ENCODE assay signal across 7 cellular contexts in the genomic region with DNA sequence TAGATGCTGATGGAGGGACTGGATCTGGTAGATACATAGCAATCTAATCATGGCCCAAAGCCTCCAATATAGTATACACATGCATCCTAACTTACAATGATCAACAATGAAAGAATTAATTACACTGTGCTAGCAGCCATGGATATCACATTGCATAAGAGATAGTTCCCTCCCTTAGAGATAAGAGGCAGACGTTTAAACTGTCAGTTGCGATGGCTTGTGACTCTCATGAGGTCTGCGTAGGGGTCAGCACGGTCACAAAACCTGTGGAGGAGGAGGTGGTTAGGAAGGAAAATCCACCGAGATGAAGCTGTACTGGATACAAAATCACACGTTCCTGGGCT. TPM values are rescaled to one million over a fixed set of nuclear protein-coding genes. Genes with fewer than 3 reads are reported as not detected.
DNase-seq lines count a peak whose midpoint lies in the region; ATAC-seq and TF ChIP-seq lines count a peak whose summit lies in the region.

No MANE protein-coding gene starts in this region.

- no peak for ATAC-seq in stimulated activated effector memory CD8-positive, alpha-beta T cell treated with anti-CD3 and anti-CD28 coated beads, Interleukin-12 subunit alpha, Interleukin-12 subunit beta, amount 100 ng/mL, for 72 hours
- ATAC-seq in activated CD4-positive, CD25-positive, alpha-beta regulatory T cell treated with anti-CD3 and anti-CD28 coated beads, Interleukin-2, amount 50 U/mL, for 24 hours, result no peak

- H3K4me1 Mint-ChIP-seq in HFFc6 (ENCODE audit: low read depth), result peaks cover 49% of the 10 kb centered on the region
- H3K4me1 Mint-ChIP-seq in stimulated activated effector memory CD8-positive, alpha-beta T cell treated with anti-CD3 and anti-CD28 coated beads, Interleukin-12 subunit alpha, Interleukin-12 subunit beta, amount 100 ng/mL, for 72 hours, result peaks cover 57% of the 10 kb centered on the region

- H3K9me3 ChIP-seq in WERI-Rb-1 (ENCODE audit: severe bottlenecking) (no peaks in the 10 kb centered on the region), hepatocyte (ENCODE audit: low read depth) (no peaks in the 10 kb centered on the region)

- no peaks in the 10 kb centered on the region for H3K27me3 ChIP-seq in WERI-Rb-1 (ENCODE audit: insufficient read depth, low read depth, severe bottlenecking)
- no peaks in the 10 kb centered on the region for H3K27me3 ChIP-seq in hepatocyte

- H3K79me2 ChIP-seq in hepatocyte, result peaks cover 32% of the 10 kb centered on the region

- peak overlapping the region; percentile 23 for H2AFZ ChIP-seq in hepatocyte

- H3K27me3 Mint-ChIP-seq in HFFc6 (ENCODE audit: insufficient read depth), result peaks cover 6% of the 10 kb centered on the region; the same call in 1 of the 2 replicates

- no peak for TF ChIP-seq CTCF in HFFc6 (IDR thresholded peaks at IDR 0.05)
- no peak for TF ChIP-seq CTCF in WERI-Rb-1 (IDR thresholded peaks at IDR 0.05; ENCODE audit: low read depth, low read length)
- no peak for TF ChIP-seq CTCF in hepatocyte (IDR thresholded peaks at IDR 0.05; ENCODE audit: poor library complexity)

- H3K27ac ChIP-seq in WERI-Rb-1 (no peak overlapping the region), hepatocyte (peak overlapping the region; percentile 40)

- peaks cover 9% of the 10 kb centered on the region for H3K4me1 ChIP-seq in hepatocyte (ENCODE audit: insufficient read depth)

- H3K4me3 Mint-ChIP-seq in HFFc6, result peak overlapping the region; percentile 97
- H3K4me3 Mint-ChIP-seq in stimulated activated effector memory CD8-positive, alpha-beta T cell treated with anti-CD3 and anti-CD28 coated beads, Interleukin-12 subunit alpha, Interleukin-12 subunit beta, amount 100 ng/mL, for 72 hours, result peak overlapping the region; percentile 98

- H3K27ac Mint-ChIP-seq in HFFc6, result peak overlapping the region; percentile 88
- H3K27ac Mint-ChIP-seq in stimulated activated effector memory CD8-positive, alpha-beta T cell treated with anti-CD3 and anti-CD28 coated beads, Interleukin-12 subunit alpha, Interleukin-12 subunit beta, amount 100 ng/mL, for 72 hours, result peak overlapping the region; percentile 94

- H3K9me3 Mint-ChIP-seq in HFFc6, result no peaks in the 10 kb centered on the region
- H3K9me3 Mint-ChIP-seq in stimulated activated effector memory CD8-positive, alpha-beta T cell treated with anti-CD3 and anti-CD28 coated beads, Interleukin-12 subunit alpha, Interleukin-12 subunit beta, amount 100 ng/mL, for 72 hours, result no peaks in the 10 kb centered on the region

- H4K20me1 ChIP-seq in hepatocyte (ENCODE audit: insufficient read depth, poor library complexity, severe bottlenecking), result no peaks in the 10 kb centered on the region

- DNase-seq in HFFc6, result no peak
- DNase-seq in WERI-Rb-1, result no peak
- no peak for DNase-seq in hepatocyte (ENCODE audit: low spot score)
- DNase-seq in stimulated activated effector memory CD8-positive, alpha-beta T cell treated with anti-CD3 and anti-CD28 coated beads, Interleukin-12 subunit alpha, Interleukin-12 subunit beta, amount 100 ng/mL, for 72 hours (ENCODE audit: low spot score in 2 of 2), result no peak
- DNase-seq in NCI-H345 treated with DMSO at 0.1 percent for 48 hours (lab: John Stamatoyannopoulos, UW; ENCODE audit: unreplicated experiment), result no peak
- no peak for DNase-seq in dedifferentiated amniotic fluid mesenchymal stem cell (ENCODE audit: extremely low spot score)

- peaks cover 16% of the 10 kb centered on the region for H3K36me3 Mint-ChIP-seq in HFFc6 (ENCODE audit: low read depth)
- peaks cover 29% of the 10 kb centered on the region for H3K36me3 Mint-ChIP-seq in stimulated activated effector memory CD8-positive, alpha-beta T cell treated with anti-CD3 and anti-CD28 coated beads, Interleukin-12 subunit alpha, Interleukin-12 subunit beta, amount 100 ng/mL, for 72 hours

- 7% methylated on average over 6 of the region's 6 CpGs for WGBS in hepatocyte (ENCODE audit: low lambda C conversion rate, missing lambda C conversion rate)

- H3K36me3 ChIP-seq in WERI-Rb-1, result no peaks in the 10 kb centered on the region
- H3K36me3 ChIP-seq in hepatocyte (replicated peaks; ENCODE audit: insufficient read depth, low read depth), result no peaks in the 10 kb centered on the region

- no peaks in the 10 kb centered on the region for H3K9me2 ChIP-seq in hepatocyte (replicated peaks; ENCODE audit: insufficient read depth)

- H3K4me3 ChIP-seq in WERI-Rb-1 (ENCODE audit: low read depth, low read length) (peak overlapping the region; percentile 97), hepatocyte (peak overlapping the region; percentile 40)

- H3K4me2 ChIP-seq in hepatocyte, result peak overlapping the region; percentile 78

RNA-seq across cellular contexts. Expression of gene RALB, which starts 0.8 kb away (rescaled TPM):
- 10 to 100 TPM; 60.1 to 72.5 (median 69.2) TPM for total RNA-seq in HFFc6 (2021; fragmentation: NEBNext Ultra II Directional; extraction: Animal tissue kit (Norgen Biotek cat#: 25700))
- 66.8 and 68.2 TPM in 2 replicates for total RNA-seq in hepatocyte
- polyA plus RNA-seq in hepatocyte, result 57.5 and 74.4 TPM in 2 replicates

RNA-seq across cellular contexts. Expression of gene TMEM185B, which starts 28.6 kb away (rescaled TPM):
- 10 to 100 TPM; 29.2 to 36.4 (median 31.3) TPM for total RNA-seq in HFFc6 (2021; fragmentation: NEBNext Ultra II Directional; extraction: Animal tissue kit (Norgen Biotek cat#: 25700))
- 25.2 and 26.2 TPM in 2 replicates for total RNA-seq in hepatocyte
- 20.8 and 24.0 TPM in 2 replicates for polyA plus RNA-seq in hepatocyte
